In the genomic region with DNA sequence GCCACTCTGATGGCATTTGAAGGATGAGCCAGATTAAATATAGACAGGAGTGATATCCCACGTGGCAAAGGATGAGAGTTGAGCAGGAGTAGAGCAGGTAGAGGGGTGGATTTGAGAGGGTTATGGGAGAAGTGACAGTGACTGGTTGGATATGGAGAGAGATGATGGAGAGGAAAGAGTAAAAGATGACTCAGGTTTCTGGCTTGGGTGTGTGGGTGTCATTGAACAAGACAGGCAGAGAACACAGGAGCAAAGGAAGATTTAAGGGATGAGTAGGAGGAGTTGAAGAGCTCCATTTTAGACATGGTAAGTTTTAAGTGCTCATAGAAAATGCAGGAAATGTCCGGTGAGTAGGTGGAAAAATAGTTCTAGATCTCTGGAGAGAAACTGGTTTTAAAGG, we compare ENCODE assay signal across 17 cellular contexts.
DNase-seq lines count a peak whose midpoint lies in the region; ATAC-seq, FAIRE-seq and TF ChIP-seq lines count a peak whose summit lies in the region.
"Had no signal": no experiment of that assay in that cellular context is flagged by ENCODE, and none has a peak within 500 bp of the region (broad histone marks: within the 10 kb centered on the region; RNA-seq: fewer than 3 reads in every experiment).

No MANE protein-coding gene starts in this region.

- no TSS peak for BruUV-seq in mammary epithelial cell (replicated peaks; lab: Mats Ljungman, UMichigan)

- in situ Hi-C loops in mammary epithelial cell (cut with MboI; ENCODE audit: low sequenced_read_pairs in 2 of 2) = no loop called here

- 35% methylated on average over 2 of the region's 2 CpGs for WGBS in mammary epithelial cell (ENCODE audit: low coverage, missing lambda C conversion rate)

- ATAC-seq in GM18861 (IDR thresholded peaks at IDR 0.05; ENCODE audit: unreplicated experiment) = no peak
- ATAC-seq: CD8-positive, alpha-beta T cell had no signal

- no peaks in the 10 kb centered on the region for H3K79me2 ChIP-seq in mammary epithelial cell (ENCODE audit: insufficient read depth, low read length)
- no peaks in the 10 kb centered on the region for H3K79me2 ChIP-seq in astrocyte (ENCODE audit: insufficient read depth, low read length)

- H3K27me3 Mint-ChIP-seq in astrocyte (ENCODE audit: low read depth, unreplicated experiment) = no peaks in the 10 kb centered on the region

- no peaks in the 10 kb centered on the region for H3K36me3 ChIP-seq in mammary epithelial cell (ENCODE audit: insufficient read depth, low read length)
- no peaks in the 10 kb centered on the region for H3K36me3 ChIP-seq in breast epithelium
- no peaks in the 10 kb centered on the region for H3K36me3 ChIP-seq in astrocyte (ENCODE audit: insufficient read depth, low read length)

- H3K36me3 Mint-ChIP-seq in astrocyte (ENCODE audit: low read depth, unreplicated experiment) = no peaks in the 10 kb centered on the region
- H3K36me3 Mint-ChIP-seq: CD14-positive monocyte; CD8-positive, alpha-beta T cell had no signal

- DNase-seq in mammary epithelial cell (peak; percentile 12), breast epithelium (ENCODE audit: low spot score in 2 of 2) (no peak), astrocyte (ENCODE audit: low read depth) (peak; percentile 6), kidney tubule cell (ENCODE audit: low spot score) (peak; percentile 2), GM10248 (ENCODE audit: extremely low spot score) (no peak), DMS114 treated with DMSO at 0.1 percent for 48 hours (lab: John Stamatoyannopoulos, UW; ENCODE audit: unreplicated experiment) (no peak)
- DNase-seq: Caco-2; CD8-positive, alpha-beta T cell; DMS53; GF-D8; HCEC 1CT; KBM-7 had no signal

- TF ChIP-seq POLR2A in breast epithelium (IDR thresholded peaks at IDR 0.05) = no peak

- H3K27ac ChIP-seq in mammary epithelial cell (ENCODE audit: insufficient read depth, low read depth, low read length) = no peak overlapping the region
- no peak overlapping the region for H3K27ac ChIP-seq in breast epithelium
- H3K27ac ChIP-seq in astrocyte (ENCODE audit: low read depth, low read length) = no peak overlapping the region
- H3K27ac ChIP-seq: 22Rv1, HL-60 had no signal

- CTCF ChIA-PET in mammary epithelial cell (lab: Charles Lee; ENCODE audit: low non-redundant PET) = no interaction called here
- CTCF ChIA-PET in GM10248 (lab: Yijun Ruan, JAX) = no interaction called here

- no peaks in the 10 kb centered on the region for H3K9me3 ChIP-seq in mammary epithelial cell (replicated peaks; ENCODE audit: insufficient read depth, low read length)
- no peaks in the 10 kb centered on the region for H3K9me3 ChIP-seq in breast epithelium
- no peaks in the 10 kb centered on the region for H3K9me3 ChIP-seq in astrocyte (ENCODE audit: insufficient read depth, low read depth, low read length)
- H3K9me3 ChIP-seq: Caco-2 had no signal

- H3K4me1 ChIP-seq in mammary epithelial cell (ENCODE audit: insufficient read depth, low read length) = no peaks in the 10 kb centered on the region
- H3K4me1 ChIP-seq in breast epithelium = no peaks in the 10 kb centered on the region
- no peaks in the 10 kb centered on the region for H3K4me1 ChIP-seq in astrocyte (ENCODE audit: insufficient read depth, low read length)
- H3K4me1 ChIP-seq: Caco-2 had no signal

- POLR2A ChIA-PET in GM10248 (lab: Yijun Ruan, JAX) = no interaction called here

- H3K27me3 ChIP-seq in mammary epithelial cell (ENCODE audit: insufficient read depth, low read length) (no peaks in the 10 kb centered on the region), breast epithelium (no peaks in the 10 kb centered on the region), astrocyte (ENCODE audit: insufficient read depth, low read length) (no peaks in the 10 kb centered on the region)

- H3K9ac ChIP-seq in mammary epithelial cell (ENCODE audit: insufficient read depth, low read length) (no peak overlapping the region), astrocyte (ENCODE audit: low read length) (no peak overlapping the region)

- H3K4me2 ChIP-seq in mammary epithelial cell (ENCODE audit: insufficient read depth, low read depth, low read length) (no peak overlapping the region), astrocyte (ENCODE audit: low read length) (no peak overlapping the region)

- TF ChIP-seq CTCF in mammary epithelial cell (conservative IDR thresholded peaks at IDR 0.05 in 1 of 2, IDR thresholded peaks at IDR 0.05 in 1 of 2; ENCODE audit: extremely low read depth in 1 of 2, insufficient read depth in 1 of 2, low read depth in 1 of 2, low read length in 2 of 2) (no peak), breast epithelium (IDR thresholded peaks at IDR 0.05) (no peak), astrocyte (IDR thresholded peaks at IDR 0.05; ENCODE audit: insufficient read depth, low read depth, low read length) (no peak), GM10248 (IDR thresholded peaks at IDR 0.05; ENCODE audit: control extremely low read depth, extremely low read depth, low read depth, missing control alignments) (no peak)

- no peaks in the 10 kb centered on the region for H4K20me1 ChIP-seq in mammary epithelial cell (ENCODE audit: insufficient read depth, low read length)
- H4K20me1 ChIP-seq in astrocyte (ENCODE audit: insufficient read depth, low read length) = no peaks in the 10 kb centered on the region

- no peak for FAIRE-seq in astrocyte (lab: Jason Lieb, UNC)
- FAIRE-seq: H1 had no signal

- H3K4me3 ChIP-seq in mammary epithelial cell (replicated peaks in 1 of 3; ENCODE audit: insufficient read depth in 1 of 3, low read depth in 2 of 3, low read length in 3 of 3) (no peak overlapping the region), breast epithelium (no peak overlapping the region), astrocyte (ENCODE audit: insufficient read depth, low read depth, low read length) (no peak overlapping the region)

- H3K4me3 Mint-ChIP-seq in astrocyte (ENCODE audit: unreplicated experiment) = no peak overlapping the region
- H3K4me3 Mint-ChIP-seq: CD14-positive monocyte; CD8-positive, alpha-beta T cell had no signal

- H3K9me3 Mint-ChIP-seq in astrocyte (ENCODE audit: unreplicated experiment) = no peaks in the 10 kb centered on the region
- H3K9me3 Mint-ChIP-seq: CD8-positive, alpha-beta T cell had no signal

- H2AFZ ChIP-seq in mammary epithelial cell (ENCODE audit: low read depth, low read length) = no peak overlapping the region
- H2AFZ ChIP-seq in astrocyte (ENCODE audit: low read depth, low read length) = no peak overlapping the region

- intact Hi-C loops in mammary epithelial cell (cut with micrococcal nuclease) (no loop called here), breast epithelium (cut with DNase I; ENCODE audit: low total_unique reads) (no loop called here)

- no peak overlapping the region for H3K27ac Mint-ChIP-seq in astrocyte (ENCODE audit: unreplicated experiment)
- H3K27ac Mint-ChIP-seq: CD14-positive monocyte; CD8-positive, alpha-beta T cell had no signal

- H3K4me1 Mint-ChIP-seq in astrocyte (ENCODE audit: low read depth, unreplicated experiment) = peaks cover 10% of the 10 kb centered on the region
- H3K4me1 Mint-ChIP-seq: CD14-positive monocyte had no signal

- dilution Hi-C loops in mammary epithelial cell (cut with HindIII; ENCODE audit: low sequenced_read_pairs) = no loop called here

Comparison
In these comparisons a context has a peak if more than half of its experiments do, and no peak if none do; other contexts are left out.
1. DNase-seq: peak in mammary epithelial cell (single experiment), astrocyte (single experiment) and kidney tubule cell (single experiment); none in breast epithelium (0 of 2), GM10248 (single experiment) and DMS114 treated with DMSO at 0.1 percent for 48 hours (single experiment).